Comparison of ENCODE assay signal across 8 cellular contexts in genomic region chr3:129162729-129163579, GRCh38. TPM values are rescaled to one million over a fixed set of nuclear protein-coding genes. Genes with fewer than 3 reads are reported as not detected.
DNase-seq lines count a peak whose midpoint lies in the region; ATAC-seq and TF ChIP-seq lines count a peak whose summit lies in the region.

No MANE protein-coding gene starts in this region.

- in situ Hi-C loops in GM13977 (cut with MboI; ENCODE audit: low pct_unique_long_range_greater_than_20kb, low sequenced_read_pairs, unreplicated experiment) = no loop called here

- no peaks in the 10 kb centered on the region for H3K9me2 ChIP-seq in hepatocyte (replicated peaks; ENCODE audit: insufficient read depth)

- 71% methylated on average over 5 of the region's 5 CpGs for WGBS in hepatocyte (ENCODE audit: low lambda C conversion rate, missing lambda C conversion rate)

- no peaks in the 10 kb centered on the region for H3K9me3 ChIP-seq in AG04450 (ENCODE audit: control insufficient read depth, insufficient read depth, low read length)
- H3K9me3 ChIP-seq in hepatocyte (ENCODE audit: low read depth) = no peaks in the 10 kb centered on the region

- peak overlapping the region; percentile 91 for H3K4me2 ChIP-seq in hepatocyte

- peaks cover 25% of the 10 kb centered on the region for H3K36me3 Mint-ChIP-seq in T-helper 1 cell treated with Interleukin-12 subunit alpha and Interleukin-12 subunit beta and Interleukin-4 antibody, amounts not matched to agents 30 μg/mL and 1 μg/mL, for 36 hours (ENCODE audit: low read depth)

- DNase-seq in AG04450 (ENCODE audit: low read depth, low spot score) = no peak
- DNase-seq in GM13977 (ENCODE audit: low spot score) = no peak
- DNase-seq in hepatocyte (ENCODE audit: low spot score) = no peak
- DNase-seq in dedifferentiated amniotic fluid mesenchymal stem cell (ENCODE audit: extremely low spot score) = no peak
- no peak for DNase-seq in 8988T
- no peak for DNase-seq in occipital lobe (lab: John Stamatoyannopoulos, UW)

- TF ChIP-seq CTCF in AG04450 (IDR thresholded peaks at IDR 0.05; ENCODE audit: low read depth, low read length) (peak; percentile 45), GM13977 (IDR thresholded peaks at IDR 0.05; ENCODE audit: extremely low read depth, insufficient read depth, missing control alignments) (peak; percentile 16), hepatocyte (IDR thresholded peaks at IDR 0.05; ENCODE audit: poor library complexity) (no peak)

- ATAC-seq in GM18858 (IDR thresholded peaks at IDR 0.05; ENCODE audit: unreplicated experiment) = no peak

- no peaks in the 10 kb centered on the region for H3K9me3 Mint-ChIP-seq in T-helper 1 cell treated with Interleukin-12 subunit alpha and Interleukin-12 subunit beta and Interleukin-4 antibody, amounts not matched to agents 30 μg/mL and 1 μg/mL, for 36 hours

- no peaks in the 10 kb centered on the region for H3K27me3 ChIP-seq in AG04450 (ENCODE audit: control insufficient read depth, insufficient read depth, low read length)
- no peaks in the 10 kb centered on the region for H3K27me3 ChIP-seq in hepatocyte

- peaks cover 38% of the 10 kb centered on the region for H3K4me1 Mint-ChIP-seq in T-helper 1 cell treated with Interleukin-12 subunit alpha and Interleukin-12 subunit beta and Interleukin-4 antibody, amounts not matched to agents 30 μg/mL and 1 μg/mL, for 36 hours (ENCODE audit: low read depth)

- H3K27ac ChIP-seq in AG04450 (ENCODE audit: low read depth, low read length) (peak overlapping the region; percentile 47), hepatocyte (peak overlapping the region; percentile 98)

- H3K27ac Mint-ChIP-seq in T-helper 1 cell treated with Interleukin-12 subunit alpha and Interleukin-12 subunit beta and Interleukin-4 antibody, amounts not matched to agents 30 μg/mL and 1 μg/mL, for 36 hours = peak overlapping the region; percentile 100

- H3K4me1 ChIP-seq in hepatocyte (ENCODE audit: insufficient read depth) = peaks cover 13% of the 10 kb centered on the region

- CTCF ChIA-PET in AG04450 (lab: Charles Lee) = interaction anchor here (0.6 to 2.3 kb wide), 15 partner anchors 8 to 195 kb away, joined by 3 to 19 read pairs (median 4); partner anchors contain the start of genes COPG1 and RAB43

- POLR2A ChIA-PET in AG04450 (lab: Yijun Ruan, JAX) = interaction anchor here (0.6 to 3.7 kb wide), 4 partner anchors 21 to 225 kb away, joined by 4 to 23 read pairs (median 7); partner anchors contain the start of genes CNBP and COPG1

- H3K4me3 ChIP-seq in AG04450 (ENCODE audit: low read depth, low read length) (no peak overlapping the region), hepatocyte (no peak overlapping the region)

- H3K79me2 ChIP-seq in hepatocyte = peaks cover 28% of the 10 kb centered on the region

- H3K36me3 ChIP-seq in hepatocyte (replicated peaks; ENCODE audit: insufficient read depth, low read depth) = peaks cover 2% of the 10 kb centered on the region

- no peaks in the 10 kb centered on the region for H4K20me1 ChIP-seq in hepatocyte (ENCODE audit: insufficient read depth, poor library complexity, severe bottlenecking)

- peak overlapping the region; percentile 98 for H3K4me3 Mint-ChIP-seq in T-helper 1 cell treated with Interleukin-12 subunit alpha and Interleukin-12 subunit beta and Interleukin-4 antibody, amounts not matched to agents 30 μg/mL and 1 μg/mL, for 36 hours

- H3K27me3 Mint-ChIP-seq in T-helper 1 cell treated with Interleukin-12 subunit alpha and Interleukin-12 subunit beta and Interleukin-4 antibody, amounts not matched to agents 30 μg/mL and 1 μg/mL, for 36 hours (ENCODE audit: low read depth) = no peaks in the 10 kb centered on the region

- no peak overlapping the region for H2AFZ ChIP-seq in hepatocyte

RNA-seq across cellular contexts. Expression of gene ISY1, which starts 2.1 kb away (rescaled TPM):
- 29.7 and 34.3 TPM in 2 replicates for polyA plus RNA-seq in AG04450 (2011; rRNA removed)
- 16.1 and 16.2 TPM in 2 replicates for polyA minus RNA-seq in AG04450 (2011; rRNA and poly(A)+ RNA removed)
- total RNA-seq in hepatocyte = 20.1 and 23.0 TPM in 2 replicates
- polyA plus RNA-seq in hepatocyte = 35.8 and 38.8 TPM in 2 replicates
- total RNA-seq in occipital lobe = 16.8 TPM

RNA-seq across cellular contexts. Expression of gene CNBP, which starts 20.7 kb away (rescaled TPM):
- polyA plus RNA-seq in AG04450 (2011; rRNA removed) (265 and 305 TPM in 2 replicates), hepatocyte (308 and 316 TPM in 2 replicates)
- polyA minus RNA-seq in AG04450 (2011; rRNA and poly(A)+ RNA removed) = 150 and 158 TPM in 2 replicates
- total RNA-seq in hepatocyte (289 and 295 TPM in 2 replicates), occipital lobe (169 TPM)

RNA-seq across cellular contexts. Expression of gene RAB43, which starts 41.4 kb away (rescaled TPM):
- 6.9 and 14.6 TPM in 2 replicates for polyA plus RNA-seq in AG04450 (2011; rRNA removed)
- polyA minus RNA-seq in AG04450 (2011; rRNA and poly(A)+ RNA removed) = 6.6 and 7.0 TPM in 2 replicates
- 22.2 and 23.5 TPM in 2 replicates for total RNA-seq in hepatocyte
- polyA plus RNA-seq in hepatocyte = 23.2 and 27.1 TPM in 2 replicates
- total RNA-seq in occipital lobe = 3.3 TPM
